ENCODE assay signal across 8 cellular contexts in genomic region chr12:54561164-54561563, GRCh38. TPM values are rescaled to one million over a fixed set of nuclear protein-coding genes. Genes with fewer than 3 reads are reported as not detected.
A peak's percentile ranks its signal among the peaks of the same experiment; 100 is the strongest.
DNase-seq lines count a peak whose midpoint lies in the region; ATAC-seq and TF ChIP-seq lines count a peak whose summit lies in the region.

No MANE protein-coding gene starts in this region.

- no peaks in the 10 kb centered on the region for H3K9me3 ChIP-seq in lower lobe of right lung
- H3K9me3 ChIP-seq in suprapubic skin: no peaks in the 10 kb centered on the region

- H3K4me1 ChIP-seq in lower lobe of right lung (peaks cover 5% of the 10 kb centered on the region), suprapubic skin (peaks cover 12% of the 10 kb centered on the region)

- peaks cover 3% of the 10 kb centered on the region for H3K27me3 ChIP-seq in lower lobe of right lung (ENCODE audit: low read depth)
- H3K27me3 ChIP-seq in suprapubic skin: peaks cover 3% of the 10 kb centered on the region

- POLR2A ChIA-PET in activated CD4-positive, alpha-beta T cell treated with anti-CD3 and anti-CD28 coated beads for 36 hours (lab: Charles Lee): interaction anchor here (0.8 to 1.5 kb wide), 3 partner anchors 12 to 281 kb away, joined by 3 to 7 read pairs (median 3); partner anchors contain the start of genes HNRNPA1 and PDE1B

- no peaks in the 10 kb centered on the region for H3K9me3 Mint-ChIP-seq in activated CD4-positive, alpha-beta T cell treated with anti-CD3 and anti-CD28 coated beads for 36 hours (ENCODE audit: low read depth)
- no peaks in the 10 kb centered on the region for H3K9me3 Mint-ChIP-seq in activated naive CD8-positive, alpha-beta T cell treated with anti-CD3 and anti-CD28 coated beads for 36 hours

- peak overlapping the region; percentile 66 for H3K4me3 Mint-ChIP-seq in activated CD4-positive, alpha-beta T cell treated with anti-CD3 and anti-CD28 coated beads for 36 hours
- peak overlapping the region; percentile 78 for H3K4me3 Mint-ChIP-seq in activated naive CD8-positive, alpha-beta T cell treated with anti-CD3 and anti-CD28 coated beads for 36 hours

- H3K36me3 ChIP-seq in lower lobe of right lung: no peaks in the 10 kb centered on the region
- H3K36me3 ChIP-seq in suprapubic skin: no peaks in the 10 kb centered on the region

- ATAC-seq in activated CD4-positive, alpha-beta T cell treated with anti-CD3 and anti-CD28 coated beads for 36 hours: peak; percentile 34
- ATAC-seq in lower lobe of right lung (peak; percentile 61 to 68), HG02678 (IDR thresholded peaks at IDR 0.05; ENCODE audit: unreplicated experiment) (no peak), HG03565 (IDR thresholded peaks at IDR 0.05; ENCODE audit: unreplicated experiment) (no peak)

- CTCF ChIA-PET in activated CD4-positive, alpha-beta T cell treated with anti-CD3 and anti-CD28 coated beads for 36 hours (lab: Charles Lee): interaction anchor here (0.7 to 1.7 kb wide), 7 partner anchors 10 to 362 kb away, joined by 3 to 16 read pairs (median 5); partner anchors contain the start of gene PDE1B

- H3K27me3 Mint-ChIP-seq in activated CD4-positive, alpha-beta T cell treated with anti-CD3 and anti-CD28 coated beads for 36 hours: no peaks in the 10 kb centered on the region
- H3K27me3 Mint-ChIP-seq in activated naive CD8-positive, alpha-beta T cell treated with anti-CD3 and anti-CD28 coated beads for 36 hours: no peaks in the 10 kb centered on the region

- TF ChIP-seq CTCF in lower lobe of right lung (IDR thresholded peaks at IDR 0.05) (no peak), suprapubic skin (IDR thresholded peaks at IDR 0.05) (no peak)

- peaks cover 2% of the 10 kb centered on the region for H3K36me3 Mint-ChIP-seq in activated CD4-positive, alpha-beta T cell treated with anti-CD3 and anti-CD28 coated beads for 36 hours (ENCODE audit: low read depth)
- H3K36me3 Mint-ChIP-seq in activated naive CD8-positive, alpha-beta T cell treated with anti-CD3 and anti-CD28 coated beads for 36 hours: no peaks in the 10 kb centered on the region

- peak overlapping the region; percentile 93 for H3K27ac Mint-ChIP-seq in activated CD4-positive, alpha-beta T cell treated with anti-CD3 and anti-CD28 coated beads for 36 hours
- H3K27ac Mint-ChIP-seq in activated naive CD8-positive, alpha-beta T cell treated with anti-CD3 and anti-CD28 coated beads for 36 hours: peak overlapping the region; percentile 65

- TF ChIP-seq POLR2A in suprapubic skin (IDR thresholded peaks at IDR 0.05): no peak

- H3K4me3 ChIP-seq in lower lobe of right lung (peak overlapping the region; percentile 48), suprapubic skin (peak overlapping the region; percentile 35)

- peak overlapping the region; percentile 71 for H3K27ac ChIP-seq in lower lobe of right lung
- peak overlapping the region; percentile 56 for H3K27ac ChIP-seq in suprapubic skin

- peak; percentile 59 for DNase-seq in activated CD4-positive, alpha-beta T cell treated with anti-CD3 and anti-CD28 coated beads for 36 hours
- DNase-seq in activated CD4-positive, alpha-beta T cell treated with anti-CD3 and anti-CD28 coated beads for 1 hour: no peak
- DNase-seq in activated naive CD8-positive, alpha-beta T cell treated with anti-CD3 and anti-CD28 coated beads for 36 hours: peak; percentile 37
- DNase-seq in lower lobe of right lung (peak; percentile 63), suprapubic skin (ENCODE audit: low spot score in 2 of 2) (no peak), NCI-H526 treated with DMSO at 0.1 percent for 48 hours (lab: John Stamatoyannopoulos, UW) (no peak)

- no peak for TF ChIP-seq EP300 in suprapubic skin (IDR thresholded peaks at IDR 0.05)

- WGBS in suprapubic skin: 45% methylated on average over 3 of the region's 3 CpGs

- intact Hi-C loops in activated CD4-positive, alpha-beta T cell treated with anti-CD3 and anti-CD28 coated beads for 36 hours (cut with DNase I, micrococcal nuclease): loop anchor here in 1 of 2 experiments (2.0 to 5.0 kb wide), 2 partner anchors 374 to 431 kb away; no protein-coding TSS in a partner anchor
- intact Hi-C loops in lower lobe of right lung (cut with DNase I): no loop called here

- H3K4me1 Mint-ChIP-seq in activated CD4-positive, alpha-beta T cell treated with anti-CD3 and anti-CD28 coated beads for 36 hours: peaks cover 33% of the 10 kb centered on the region
- H3K4me1 Mint-ChIP-seq in activated naive CD8-positive, alpha-beta T cell treated with anti-CD3 and anti-CD28 coated beads for 36 hours: peaks cover 28% of the 10 kb centered on the region

RNA-seq across cellular contexts. Expression of gene PDE1B, which starts 11.8 kb away (rescaled TPM):
- total RNA-seq in activated CD4-positive, alpha-beta T cell treated with anti-CD3 and anti-CD28 coated beads for 36 hours: 10 to 100 TPM; 24.3 to 25.8 TPM
- total RNA-seq in activated naive CD8-positive, alpha-beta T cell treated with anti-CD3 and anti-CD28 coated beads for 36 hours: 10 to 100 TPM in 1 of 2 experiments, 1 to 10 TPM in 1; 9.6 to 10.7 TPM
- total RNA-seq in lower lobe of right lung: 9.1 TPM
- total RNA-seq in suprapubic skin: 1 to 10 TPM; 1.8 to 4.8 (median 3.9) TPM

RNA-seq across cellular contexts. Expression of gene PPP1R1A, which starts 27.3 kb away (rescaled TPM):
- total RNA-seq in activated CD4-positive, alpha-beta T cell treated with anti-CD3 and anti-CD28 coated beads for 36 hours: not detected
- total RNA-seq in activated naive CD8-positive, alpha-beta T cell treated with anti-CD3 and anti-CD28 coated beads for 36 hours: not detected
- total RNA-seq in lower lobe of right lung: not detected
- total RNA-seq in suprapubic skin: 10 to 100 TPM in 1 of 4 donors, 1 to 10 TPM in 3; 3.5 to 11.0 (median 5.9) TPM

Comparison
In these comparisons a context has a peak if more than half of its experiments do, and no peak if none do; other contexts are left out.
1. DNase-seq: peak in activated CD4-positive, alpha-beta T cell treated with anti-CD3 and anti-CD28 coated beads for 36 hours (single experiment), activated naive CD8-positive, alpha-beta T cell treated with anti-CD3 and anti-CD28 coated beads for 36 hours (single experiment) and lower lobe of right lung (single experiment); none in activated CD4-positive, alpha-beta T cell treated with anti-CD3 and anti-CD28 coated beads for 1 hour (single experiment), suprapubic skin (0 of 2) and NCI-H526 treated with DMSO at 0.1 percent for 48 hours (single experiment).
2. ATAC-seq: peak in activated CD4-positive, alpha-beta T cell treated with anti-CD3 and anti-CD28 coated beads for 36 hours (single experiment) and lower lobe of right lung (2 of 2); none in HG02678 (single experiment) and HG03565 (single experiment).